In the genomic region with DNA sequence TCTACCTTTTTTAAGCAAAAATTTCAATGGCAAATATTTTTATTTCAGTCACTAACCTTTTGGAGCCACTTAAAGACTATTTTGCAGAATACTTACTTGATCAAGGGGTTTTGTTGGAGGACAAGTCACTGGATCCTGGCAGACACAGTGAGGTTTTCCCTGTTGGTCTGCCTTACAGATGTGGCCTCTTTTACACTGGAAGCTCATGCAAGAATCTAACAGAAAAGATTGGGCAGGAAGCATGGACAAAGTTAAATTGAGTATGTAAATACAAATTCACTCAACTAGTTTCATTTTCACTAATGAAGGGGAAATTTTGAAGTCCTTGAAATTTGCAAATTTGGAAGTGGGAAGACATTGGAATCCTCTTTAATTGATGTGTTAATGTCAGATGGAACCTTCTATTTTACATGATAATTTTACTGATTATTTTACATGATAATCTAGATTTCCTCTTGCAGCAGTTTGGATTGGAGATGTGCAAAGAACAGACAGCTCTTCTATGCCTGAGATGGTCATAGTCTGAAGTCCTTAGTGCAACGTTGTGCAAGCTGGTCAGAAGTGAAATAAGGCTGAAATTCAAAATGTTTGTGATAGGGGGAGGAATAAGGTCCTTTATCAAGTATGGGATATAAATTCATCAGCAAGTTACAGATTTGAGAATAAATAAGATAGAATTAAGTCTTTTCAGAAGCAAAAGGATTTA, we compare ENCODE assay signal across 14 cellular contexts. TPM values are rescaled to one million over a fixed set of nuclear protein-coding genes. Genes with fewer than 3 reads are reported as not detected.
"Had no signal": no experiment of that assay in that cellular context is flagged by ENCODE, and none has a peak within 500 bp of the region (broad histone marks: within the 10 kb centered on the region; RNA-seq: fewer than 3 reads in every experiment).

No MANE protein-coding gene starts in this region.

- H3K79me2 ChIP-seq: parathyroid adenoma had no signal

- H3K27me3 Mint-ChIP-seq: activated CD4-positive, alpha-beta memory T cell treated with anti-CD3 and anti-CD28 coated beads for 36 hours had no signal

- H3K36me3 Mint-ChIP-seq: stimulated activated effector memory CD8-positive, alpha-beta T cell treated with anti-CD3 and anti-CD28 coated beads, Interleukin-12 subunit alpha, Interleukin-12 subunit beta, amount 100 ng/mL, for 72 hours had no signal

- H3K9me3 ChIP-seq: lower lobe of right lung, transverse colon had no signal

- ATAC-seq: lower lobe of right lung; stimulated activated effector memory CD8-positive, alpha-beta T cell treated with anti-CD3 and anti-CD28 coated beads, Interleukin-12 subunit alpha, Interleukin-12 subunit beta, amount 100 ng/mL, for 72 hours had no signal

- FAIRE-seq: astrocyte, colon, kidney had no signal

- H3K9me3 Mint-ChIP-seq: T-helper 2 cell treated with Interferon-gamma antibody and Interleukin-4, amounts not matched to agents 5 μg/mL and 100 μg/mL, for 36 hours had no signal

- H3K27ac ChIP-seq: lower lobe of right lung, parathyroid adenoma had no signal

- H3K9ac ChIP-seq: parathyroid adenoma had no signal

- H3K4me3 Mint-ChIP-seq: activated CD4-positive, alpha-beta memory T cell treated with anti-CD3 and anti-CD28 coated beads for 36 hours; mesothelial cell of epicardium; stimulated activated effector memory CD8-positive, alpha-beta T cell treated with anti-CD3 and anti-CD28 coated beads, Interleukin-12 subunit alpha, Interleukin-12 subunit beta, amount 100 ng/mL, for 72 hours; T-helper 2 cell treated with Interferon-gamma antibody and Interleukin-4, amounts not matched to agents 5 μg/mL and 100 μg/mL, for 36 hours had no signal

- DNase-seq: activated CD4-positive, alpha-beta memory T cell treated with anti-CD3 and anti-CD28 coated beads for 36 hours; activated CD8-positive, alpha-beta memory T cell treated with anti-CD3 and anti-CD28 coated beads, Interleukin-2, amount 50 U/mL, for 48 hours; foreskin melanocyte; kidney; lower lobe of right lung; retina; SW 1271; transverse colon had no signal

- H3K4me1 ChIP-seq: parathyroid adenoma had no signal

- H3K4me1 Mint-ChIP-seq: stimulated activated effector memory CD8-positive, alpha-beta T cell treated with anti-CD3 and anti-CD28 coated beads, Interleukin-12 subunit alpha, Interleukin-12 subunit beta, amount 100 ng/mL, for 72 hours had no signal

- H3K27ac Mint-ChIP-seq: activated CD4-positive, alpha-beta memory T cell treated with anti-CD3 and anti-CD28 coated beads for 36 hours; mesothelial cell of epicardium; stimulated activated effector memory CD8-positive, alpha-beta T cell treated with anti-CD3 and anti-CD28 coated beads, Interleukin-12 subunit alpha, Interleukin-12 subunit beta, amount 100 ng/mL, for 72 hours; T-helper 2 cell treated with Interferon-gamma antibody and Interleukin-4, amounts not matched to agents 5 μg/mL and 100 μg/mL, for 36 hours had no signal

- H3K4me3 ChIP-seq: lower lobe of right lung, transverse colon had no signal

- H3K27me3 ChIP-seq: transverse colon had no signal

- H2AFZ ChIP-seq: parathyroid adenoma had no signal

RNA-seq across cellular contexts. Expression of a gene that starts 38.4 kb away (rescaled TPM):
- total RNA-seq: activated CD4-positive, alpha-beta memory T cell treated with anti-CD3 and anti-CD28 coated beads for 36 hours had no signal
